Comparison of ENCODE assay signal across 14 cellular contexts in genomic region chr2:198309081-198309480, GRCh38.
DNase-seq lines count a peak whose midpoint lies in the region; ATAC-seq and TF ChIP-seq lines count a peak whose summit lies in the region.
"Had no signal": no experiment of that assay in that cellular context is flagged by ENCODE, and none has a peak within 500 bp of the region (broad histone marks: within the 10 kb centered on the region; RNA-seq: fewer than 3 reads in every experiment).

No MANE protein-coding gene starts in this region.

- RAD21 ChIA-PET in HCT116 (lab: Charles Lee; ENCODE audit: low non-redundant PET in 1 of 2, low total read pairs in 2 of 2, uncharacterized antibody in 2 of 2, unreplicated experiment in 2 of 2) = no interaction called here

- H3K9ac ChIP-seq in HCT116 (ENCODE audit: low read length) (no peak overlapping the region), adipocyte (ENCODE audit: low read length) (peak overlapping the region; percentile 40)
- H3K9ac ChIP-seq: BLaER1 treated with 17β-estradiol and CSF1 and Interleukin-3, amounts not matched to agents 10 nM and 100 nM had no signal

- H4K20me1 ChIP-seq in HCT116 (ENCODE audit: insufficient read depth) = no peaks in the 10 kb centered on the region
- H4K20me1 ChIP-seq: BLaER1 treated with 17β-estradiol and CSF1 and Interleukin-3, amounts not matched to agents 10 nM and 100 nM had no signal

- H3K4me3 ChIP-seq in HCT116 (replicated peaks in 1 of 2; ENCODE audit: low read depth in 1 of 2, low read length in 2 of 2) = no peak overlapping the region
- H3K4me3 ChIP-seq in adipocyte (ENCODE audit: low read length) = no peak overlapping the region
- no peak overlapping the region for H3K4me3 ChIP-seq in mucosa of descending colon
- H3K4me3 ChIP-seq: A549; BLaER1 treated with 17β-estradiol and CSF1 and Interleukin-3, amounts not matched to agents 10 nM and 100 nM had no signal

- POLR2A ChIA-PET in HCT116 (lab: Charles Lee) = no interaction called here

- H3K4me2 ChIP-seq in HCT116 (ENCODE audit: low read length) = no peak overlapping the region
- H3K4me2 ChIP-seq: A549; BLaER1 treated with 17β-estradiol and CSF1 and Interleukin-3, amounts not matched to agents 10 nM and 100 nM had no signal

- DNase-seq in NCI-H526 treated with DMSO at 0.1 percent for 48 hours (lab: John Stamatoyannopoulos, UW) (peak; percentile 19), NCI-H526 (lab: John Stamatoyannopoulos, UW) (no peak), HCT116 (ENCODE audit: low read depth, low spot score) (no peak), adipocyte (ENCODE audit: low read depth) (no peak), mucosa of descending colon (no peak), NCI-H524 treated with DMSO at 0.1 percent for 48 hours (lab: John Stamatoyannopoulos, UW) (no peak)
- DNase-seq: GF-D8 had no signal

- H2AFZ ChIP-seq in HCT116 (ENCODE audit: low read depth, low read length, poor library complexity, severe bottlenecking) = peak overlapping the region; percentile 42

- TF ChIP-seq POLR2A in HCT116 (IDR thresholded peaks at IDR 0.05; ENCODE audit: borderline replicate concordance, extremely low read depth, insufficient read depth, insufficient read length) = no peak

- ATAC-seq in HCT116 (no peak), mucosa of descending colon (peak; percentile 30), esophagus mucosa (no peak), GM18909 (IDR thresholded peaks at IDR 0.05; ENCODE audit: poor library complexity, unreplicated experiment) (no peak)

- no peak overlapping the region for H3K27ac ChIP-seq in HCT116 (ENCODE audit: low read depth, low read length)
- H3K27ac ChIP-seq: 22Rv1; A549; BLaER1 treated with 17β-estradiol and CSF1 and Interleukin-3, amounts not matched to agents 10 nM and 100 nM; C4-2B had no signal

- no peaks in the 10 kb centered on the region for H3K36me3 ChIP-seq in HCT116 (ENCODE audit: control insufficient read depth in 1 of 2, insufficient read depth in 2 of 2, low read length in 2 of 2)
- no peaks in the 10 kb centered on the region for H3K36me3 ChIP-seq in adipocyte (ENCODE audit: control insufficient read depth, insufficient read depth, low read length, severe bottlenecking)
- no peaks in the 10 kb centered on the region for H3K36me3 ChIP-seq in mucosa of descending colon (ENCODE audit: low read depth)
- H3K36me3 ChIP-seq: BLaER1 treated with 17β-estradiol and CSF1 and Interleukin-3, amounts not matched to agents 10 nM and 100 nM had no signal

- no peaks in the 10 kb centered on the region for H3K9me2 ChIP-seq in HCT116 (ENCODE audit: insufficient read depth)

- CTCF ChIA-PET in HCT116 (lab: Charles Lee) = interaction anchor here (0.6 to 1.6 kb wide), 12 partner anchors 9 to 1631 kb away, joined by 3 to 17 read pairs (median 5); no protein-coding TSS in a partner anchor

- no peaks in the 10 kb centered on the region for H3K79me2 ChIP-seq in HCT116 (ENCODE audit: insufficient read depth, low read length)

- H3K27me3 ChIP-seq in HCT116 (ENCODE audit: insufficient read depth, low read length) (peaks cover 29% of the 10 kb centered on the region; the same call in 1 of the 2 replicates), adipocyte (replicated peaks; ENCODE audit: control insufficient read depth, insufficient read depth, low read length) (peaks cover 3% of the 10 kb centered on the region)

- no TSS peak for BruUV-seq in HCT116 (replicated peaks; lab: Mats Ljungman, UMichigan)

- TF ChIP-seq CTCF in HCT116 (IDR thresholded peaks at IDR 0.05 in 2 of 3, conservative IDR thresholded peaks at IDR 0.05 in 1 of 3; ENCODE audit: borderline replicate concordance in 1 of 3, insufficient read depth in 1 of 3, low read depth in 2 of 3, low read length in 2 of 3) (no peak), mucosa of descending colon (IDR thresholded peaks at IDR 0.05) (no peak)

- H3K4me1 ChIP-seq in HCT116 (ENCODE audit: control insufficient read depth in 1 of 2, insufficient read depth in 2 of 2, low read length in 2 of 2) (no peaks in the 10 kb centered on the region), adipocyte (ENCODE audit: control insufficient read depth, insufficient read depth, low read length) (peaks cover 7% of the 10 kb centered on the region), mucosa of descending colon (ENCODE audit: low read depth) (peaks cover 14% of the 10 kb centered on the region)
- H3K4me1 ChIP-seq: A549 had no signal

- no peak for TF ChIP-seq RAD21 in HCT116 (IDR thresholded peaks at IDR 0.05; ENCODE audit: low read depth)

- intact Hi-C loops in HCT116 (cut with micrococcal nuclease) = no loop called here
- intact Hi-C loops in mucosa of descending colon (cut with DNase I, micrococcal nuclease) = no loop called here

- H3K9me3 ChIP-seq in HCT116 (ENCODE audit: control insufficient read depth in 1 of 2, insufficient read depth in 1 of 2, low read depth in 1 of 2, low read length in 2 of 2) (no peaks in the 10 kb centered on the region), adipocyte (ENCODE audit: control insufficient read depth, low read length) (no peaks in the 10 kb centered on the region), mucosa of descending colon (no peaks in the 10 kb centered on the region)
- H3K9me3 ChIP-seq: A549; BLaER1 treated with 17β-estradiol and CSF1 and Interleukin-3, amounts not matched to agents 10 nM and 100 nM; Caco-2 had no signal

TF ChIP-seq in HCT116, 20 proteins besides CTCF, POLR2A, EP300 and RAD21:
- no peak for TF ChIP-seq POLR2AphosphoS5 (IDR thresholded peaks at IDR 0.05; ENCODE audit: low read depth, low read length)
